In the genomic region with DNA sequence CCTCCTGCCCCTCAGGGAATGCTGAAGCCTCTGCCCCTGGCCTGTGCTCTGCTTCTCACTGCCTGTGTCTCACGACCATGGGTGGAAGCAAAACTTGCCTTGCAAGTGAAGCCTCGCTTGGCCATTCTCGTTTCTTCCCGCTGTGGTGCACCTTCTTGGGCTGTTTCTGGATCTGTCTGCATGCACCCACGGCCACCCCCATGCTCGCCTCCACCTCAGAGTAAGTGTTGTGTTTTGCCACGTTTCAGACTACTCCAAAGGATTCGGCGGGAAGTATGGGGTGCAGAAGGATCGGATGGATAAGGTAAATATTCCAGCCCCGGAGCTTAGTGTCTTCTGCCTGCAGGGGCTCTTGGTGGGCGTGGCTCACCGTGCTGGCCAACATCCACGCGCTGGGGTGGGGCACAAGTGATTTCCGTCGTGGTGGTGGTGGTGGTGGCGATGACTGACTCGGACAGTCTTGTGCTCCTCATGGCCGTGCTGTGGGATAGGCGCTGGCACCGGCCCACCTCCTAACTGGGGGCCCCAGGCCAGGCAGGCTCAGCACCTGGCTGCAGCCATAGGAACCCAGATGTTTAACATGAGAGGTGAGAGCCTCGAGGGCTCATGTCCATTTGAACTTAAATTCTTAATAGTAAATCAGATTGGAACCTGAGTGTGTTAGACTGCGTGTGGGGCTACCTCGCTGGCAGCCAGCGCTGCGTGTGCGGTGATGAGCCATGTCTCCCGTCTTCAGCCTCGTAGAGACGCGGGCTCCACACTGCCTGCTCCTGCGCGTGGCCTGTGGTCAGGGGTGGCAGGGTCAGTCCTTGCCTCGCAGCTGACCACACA, we compare ENCODE assay signal across 23 cellular contexts.
"Had no signal": no experiment of that assay in that cellular context is flagged by ENCODE, and none has a peak within 500 bp of the region (broad histone marks: within the 10 kb centered on the region; RNA-seq: fewer than 3 reads in every experiment).

No MANE protein-coding gene starts in this region.

- H3K4me3 Mint-ChIP-seq: activated B cell treated with CpG ODN at 0.5 μM for 24 hours; activated CD4-positive, alpha-beta memory T cell treated with anti-CD3 and anti-CD28 coated beads for 36 hours; activated CD4-positive, alpha-beta T cell treated with anti-CD3 and anti-CD28 coated beads for 36 hours; activated naive CD4-positive, alpha-beta T cell treated with anti-CD3 and anti-CD28 coated beads for 36 hours; activated naive CD8-positive, alpha-beta T cell treated with anti-CD3 and anti-CD28 coated beads, Interleukin-2, amount 10 ng/mL, durations not matched to agents 7 days and 5 days; stimulated activated memory B cell treated with anti-CD40 and anti-IgM and Interleukin-4, amounts not matched to agents 10 μg/mL and 1 μg/mL and 100 μg/mL, for 72 hours had no signal

- H3K27ac ChIP-seq: coronary artery, epithelial cell of prostate, left lung, right lobe of liver, skin epidermis, stomach, suprapubic skin had no signal

- H3K4me1 Mint-ChIP-seq: activated B cell treated with CpG ODN at 0.5 μM for 24 hours had no signal

- H3K4me1 ChIP-seq: right lobe of liver, stomach, suprapubic skin had no signal

- ATAC-seq: left lung had no signal

- H3K27ac Mint-ChIP-seq: activated B cell treated with CpG ODN at 0.5 μM for 24 hours; activated CD4-positive, alpha-beta memory T cell treated with anti-CD3 and anti-CD28 coated beads for 36 hours; activated CD4-positive, alpha-beta T cell treated with anti-CD3 and anti-CD28 coated beads for 36 hours; activated naive CD4-positive, alpha-beta T cell treated with anti-CD3 and anti-CD28 coated beads for 36 hours; activated naive CD8-positive, alpha-beta T cell treated with anti-CD3 and anti-CD28 coated beads, Interleukin-2, amount 10 ng/mL, durations not matched to agents 7 days and 5 days; stimulated activated memory B cell treated with anti-CD40 and anti-IgM and Interleukin-4, amounts not matched to agents 10 μg/mL and 1 μg/mL and 100 μg/mL, for 72 hours had no signal

- H3K9me3 Mint-ChIP-seq: activated B cell treated with CpG ODN at 0.5 μM for 24 hours; activated CD4-positive, alpha-beta memory T cell treated with anti-CD3 and anti-CD28 coated beads for 36 hours; activated naive CD4-positive, alpha-beta T cell treated with anti-CD3 and anti-CD28 coated beads for 36 hours; activated naive CD8-positive, alpha-beta T cell treated with anti-CD3 and anti-CD28 coated beads, Interleukin-2, amount 10 ng/mL, durations not matched to agents 7 days and 5 days; stimulated activated memory B cell treated with anti-CD40 and anti-IgM and Interleukin-4, amounts not matched to agents 10 μg/mL and 1 μg/mL and 100 μg/mL, for 72 hours had no signal

- H3K36me3 Mint-ChIP-seq: activated naive CD8-positive, alpha-beta T cell treated with anti-CD3 and anti-CD28 coated beads, Interleukin-2, amount 10 ng/mL, durations not matched to agents 7 days and 5 days; stimulated activated memory B cell treated with anti-CD40 and anti-IgM and Interleukin-4, amounts not matched to agents 10 μg/mL and 1 μg/mL and 100 μg/mL, for 72 hours had no signal

- H3K9me3 ChIP-seq: left lung, right lobe of liver, stomach, suprapubic skin, tibial nerve had no signal

- H3K27me3 ChIP-seq: right lobe of liver, stomach, suprapubic skin, tibial nerve had no signal

- H3K27me3 Mint-ChIP-seq: activated CD4-positive, alpha-beta memory T cell treated with anti-CD3 and anti-CD28 coated beads for 36 hours; activated CD4-positive, alpha-beta T cell treated with anti-CD3 and anti-CD28 coated beads for 36 hours had no signal

- H3K4me3 ChIP-seq: coronary artery, left lung, lung, right lobe of liver, skin epidermis, stomach, suprapubic skin, tibial nerve had no signal

- DNase-seq: activated B cell treated with CpG ODN at 0.5 μM for 24 hours; activated CD4-positive, alpha-beta memory T cell treated with anti-CD3 and anti-CD28 coated beads for 36 hours; activated CD4-positive, alpha-beta T cell treated with anti-CD3 and anti-CD28 coated beads for 36 hours; activated effector memory CD4-positive, alpha-beta T cell treated with Interleukin-2 at 50 U/mL for 16 hours; activated naive CD4-positive, alpha-beta T cell treated with anti-CD3 and anti-CD28 coated beads for 36 hours; activated naive CD8-positive, alpha-beta T cell treated with anti-CD3 and anti-CD28 coated beads, Interleukin-2, amount 10 ng/mL, durations not matched to agents 7 days and 5 days; activated T-cell treated with anti-CD3 and anti-CD28 coated beads, Interleukin-2, amount 50 U/mL, for 48 hours; amniotic stem cell; foreskin fibroblast; kidney glomerular epithelial cell; naive thymus-derived CD4-positive, alpha-beta T cell; right lobe of liver; stimulated activated CD4-positive, alpha-beta T cell treated with anti-CD3 and anti-CD28 coated beads, Interleukin-1b, Interleukin-23, amount 100 ng/mL, for 48 hours; stomach; T-helper 9 cell had no signal
